In genomic region chr3:68256635-68257034, GRCh38 we compare ENCODE assay signal across 11 cellular contexts.
DNase-seq lines count a peak whose midpoint lies in the region; ATAC-seq and TF ChIP-seq lines count a peak whose summit lies in the region.
"Had no signal": no experiment of that assay in that cellular context is flagged by ENCODE, and none has a peak within 500 bp of the region (broad histone marks: within the 10 kb centered on the region; RNA-seq: fewer than 3 reads in every experiment).

No MANE protein-coding gene starts in this region.

- H3K27ac Mint-ChIP-seq in activated naive CD8-positive, alpha-beta T cell treated with anti-CD3 and anti-CD28 coated beads for 36 hours, result no peak overlapping the region
- H3K27ac Mint-ChIP-seq in nephron progenitor cell, result no peak overlapping the region

- H3K4me1 Mint-ChIP-seq in activated naive CD8-positive, alpha-beta T cell treated with anti-CD3 and anti-CD28 coated beads for 36 hours, result no peaks in the 10 kb centered on the region
- no peaks in the 10 kb centered on the region for H3K4me1 Mint-ChIP-seq in nephron progenitor cell

- no peaks in the 10 kb centered on the region for H3K36me3 ChIP-seq in brain microvascular endothelial cell (replicated peaks)
- no peaks in the 10 kb centered on the region for H3K36me3 ChIP-seq in upper lobe of left lung
- H3K36me3 ChIP-seq: SJSA1 had no signal

- in situ Hi-C loops in brain microvascular endothelial cell (cut with HindIII; ENCODE audit: low pct_ligation_motif_present, low sequenced_read_pairs), result no loop called here

- no peaks in the 10 kb centered on the region for H3K4me1 ChIP-seq in upper lobe of left lung
- H3K4me1 ChIP-seq: SJSA1 had no signal

- H3K4me3 ChIP-seq in GM12865 (ENCODE audit: low read depth, low read length) (no peak overlapping the region), brain microvascular endothelial cell (ENCODE audit: low read depth, low read length) (no peak overlapping the region), upper lobe of left lung (no peak overlapping the region)
- H3K4me3 ChIP-seq: SJSA1 had no signal

- H3K36me3 Mint-ChIP-seq in activated naive CD8-positive, alpha-beta T cell treated with anti-CD3 and anti-CD28 coated beads for 36 hours, result no peaks in the 10 kb centered on the region
- H3K36me3 Mint-ChIP-seq in nephron progenitor cell (ENCODE audit: low read depth), result no peaks in the 10 kb centered on the region

- H3K27ac ChIP-seq in brain microvascular endothelial cell (no peak overlapping the region), upper lobe of left lung (no peak overlapping the region)
- H3K27ac ChIP-seq: SJSA1 had no signal

- TF ChIP-seq EP300 in upper lobe of left lung (IDR thresholded peaks at IDR 0.05), result no peak

- H3K4me3 Mint-ChIP-seq in activated naive CD8-positive, alpha-beta T cell treated with anti-CD3 and anti-CD28 coated beads for 36 hours, result no peak overlapping the region
- H3K4me3 Mint-ChIP-seq in nephron progenitor cell, result no peak overlapping the region

- H3K27me3 Mint-ChIP-seq in activated naive CD8-positive, alpha-beta T cell treated with anti-CD3 and anti-CD28 coated beads for 36 hours, result no peaks in the 10 kb centered on the region
- no peaks in the 10 kb centered on the region for H3K27me3 Mint-ChIP-seq in nephron progenitor cell (ENCODE audit: low read depth, poor library complexity)

- H3K9me3 ChIP-seq in upper lobe of left lung, result no peaks in the 10 kb centered on the region
- H3K9me3 ChIP-seq: SJSA1 had no signal

- H3K27me3 ChIP-seq in brain microvascular endothelial cell (replicated peaks) (no peaks in the 10 kb centered on the region), upper lobe of left lung (no peaks in the 10 kb centered on the region)
- H3K27me3 ChIP-seq: SJSA1 had no signal

- WGBS in upper lobe of left lung, 2 donors, result 54 to 69% methylated on average over 1 of the region's 1 CpG

- DNase-seq in GM12865 (ENCODE audit: low read depth), result peak; percentile 7
- DNase-seq in NCI-H69 (lab: John Stamatoyannopoulos, UW), result peak; percentile 63
- DNase-seq in activated naive CD8-positive, alpha-beta T cell treated with anti-CD3 and anti-CD28 coated beads for 36 hours, result peak; percentile 3
- peak; percentile 12 for DNase-seq in nephron progenitor cell
- no peak for DNase-seq in occipital lobe (lab: John Stamatoyannopoulos, UW)
- no peak for DNase-seq in brain microvascular endothelial cell
- no peak for DNase-seq in upper lobe of left lung
- no peak for DNase-seq in ureter (ENCODE audit: low spot score)
- DNase-seq: amniotic stem cell, foreskin fibroblast had no signal

- TF ChIP-seq POLR2A in upper lobe of left lung (IDR thresholded peaks at IDR 0.05), result no peak

- H3K9me3 Mint-ChIP-seq in activated naive CD8-positive, alpha-beta T cell treated with anti-CD3 and anti-CD28 coated beads for 36 hours, result no peaks in the 10 kb centered on the region
- H3K9me3 Mint-ChIP-seq in nephron progenitor cell, result peaks cover 6% of the 10 kb centered on the region

- peak; percentile 36 for TF ChIP-seq CTCF in GM12865 (IDR thresholded peaks at IDR 0.05; ENCODE audit: insufficient read depth, low read depth, low read length, missing control alignments)
- TF ChIP-seq CTCF in nephron progenitor cell (IDR thresholded peaks at IDR 0.05), result peak; percentile 45
- TF ChIP-seq CTCF in brain microvascular endothelial cell (IDR thresholded peaks at IDR 0.05; ENCODE audit: low read depth, low read length, missing control alignments), result no peak
- no peak for TF ChIP-seq CTCF in upper lobe of left lung (IDR thresholded peaks at IDR 0.05)

- ATAC-seq in upper lobe of left lung (ENCODE audit: low FRiP score in 2 of 2), result no peak

Comparison
In these comparisons a context has a peak if more than half of its experiments do, and no peak if none do; other contexts are left out.
1. DNase-seq: peak in GM12865 (single experiment), NCI-H69 (single experiment), activated naive CD8-positive, alpha-beta T cell treated with anti-CD3 and anti-CD28 coated beads for 36 hours (single experiment) and nephron progenitor cell (single experiment); none in occipital lobe (single experiment), brain microvascular endothelial cell (single experiment), upper lobe of left lung (0 of 2) and ureter (single experiment).
2. CTCF ChIP-seq: peak in GM12865 (single experiment) and nephron progenitor cell (single experiment); none in brain microvascular endothelial cell (single experiment) and upper lobe of left lung (0 of 6).